In genomic region chr12:112812598-112813406, GRCh38 we compare ENCODE assay signal across 25 cellular contexts. TPM values are rescaled to one million over a fixed set of nuclear protein-coding genes. Genes with fewer than 3 reads are reported as not detected.
"Had no signal": no experiment of that assay in that cellular context is flagged by ENCODE, and none has a peak within 500 bp of the region (broad histone marks: within the 10 kb centered on the region; RNA-seq: fewer than 3 reads in every experiment).

No MANE protein-coding gene starts in this region.

- H3K4me3 ChIP-seq: gastroesophageal sphincter, tibial nerve, uterus had no signal

- H3K27ac ChIP-seq: gastroesophageal sphincter, tibial nerve, uterus had no signal

- DNase-seq: activated B cell treated with CpG ODN at 0.5 μM for 24 hours; activated CD4-positive, alpha-beta T cell treated with anti-CD3 and anti-CD28 coated beads, Interleukin-2, amount 10 ng/mL, durations not matched to agents 24 days and 14 days; activated CD8-positive, alpha-beta memory T cell treated with anti-CD3 and anti-CD28 coated beads, Interleukin-2, amount 50 U/mL, for 4 hours; activated CD8-positive, alpha-beta T cell treated with anti-CD3 and anti-CD28 coated beads, Interleukin-2, amount 10 ng/mL, durations not matched to agents 7 days and 5 days; activated effector memory CD4-positive, alpha-beta T cell treated with anti-CD3 and anti-CD28 coated beads, Interleukin-2, amount 50 U/mL, for 16 hours; activated T-cell treated with anti-CD3 and anti-CD28 coated beads, Interleukin-2, amount 50 U/mL, for 48 hours; amygdala; cerebellar nuclear complex; effector memory CD8-positive, alpha-beta T cell; mammary epithelial cell; natural killer cell; right cardiac atrium; small intestine; stimulated activated CD4-positive, alpha-beta T cell treated with anti-CD3 and anti-CD28 coated beads, Interleukin-4, amount 100 ng/mL, for 24 hours; stimulated activated naive CD4-positive, alpha-beta T cell treated with Interleukin-2 at 50 U/mL for 16 hours; substantia nigra; T-helper 17 cell; uterus had no signal

- H3K36me3 ChIP-seq: gastroesophageal sphincter, tibial nerve, uterus had no signal

- H3K4me1 Mint-ChIP-seq: activated B cell treated with CpG ODN at 0.5 μM for 24 hours; activated CD4-positive, alpha-beta T cell treated with anti-CD3 and anti-CD28 coated beads, Interleukin-2, amount 10 ng/mL, durations not matched to agents 24 days and 14 days; natural killer cell had no signal

- H3K9me3 Mint-ChIP-seq: activated B cell treated with CpG ODN at 0.5 μM for 24 hours; activated CD4-positive, alpha-beta T cell treated with anti-CD3 and anti-CD28 coated beads, Interleukin-2, amount 10 ng/mL, durations not matched to agents 24 days and 14 days; brain; dendritic cell treated with granulocyte-macrophage colony-stimulating factor and Interleukin-4, amounts not matched to agents 40 ng/mL and 50 ng/mL, for 4 days; effector memory CD8-positive, alpha-beta T cell; natural killer cell had no signal

- H3K27ac Mint-ChIP-seq: activated B cell treated with CpG ODN at 0.5 μM for 24 hours; activated CD4-positive, alpha-beta T cell treated with anti-CD3 and anti-CD28 coated beads, Interleukin-2, amount 10 ng/mL, durations not matched to agents 24 days and 14 days; activated CD8-positive, alpha-beta T cell treated with anti-CD3 and anti-CD28 coated beads, Interleukin-2, amount 10 ng/mL, durations not matched to agents 7 days and 5 days; activated naive CD8-positive, alpha-beta T cell; brain; dendritic cell treated with granulocyte-macrophage colony-stimulating factor and Interleukin-4, amounts not matched to agents 40 ng/mL and 50 ng/mL, for 4 days; natural killer cell; progenitor cell of endocrine pancreas; T-helper 17 cell had no signal

- ATAC-seq: activated CD8-positive, alpha-beta T cell treated with anti-CD3 and anti-CD28 coated beads, Interleukin-2, amount 10 ng/mL, durations not matched to agents 7 days and 5 days; effector memory CD8-positive, alpha-beta T cell; gastroesophageal sphincter; natural killer cell; right cardiac atrium; T-helper 17 cell had no signal

- H3K9me3 ChIP-seq: gastroesophageal sphincter, tibial nerve, uterus had no signal

- H3K36me3 Mint-ChIP-seq: activated naive CD8-positive, alpha-beta T cell; brain; natural killer cell had no signal

- H3K4me3 Mint-ChIP-seq: activated B cell treated with CpG ODN at 0.5 μM for 24 hours; activated CD4-positive, alpha-beta T cell treated with anti-CD3 and anti-CD28 coated beads, Interleukin-2, amount 10 ng/mL, durations not matched to agents 24 days and 14 days; activated CD8-positive, alpha-beta T cell treated with anti-CD3 and anti-CD28 coated beads, Interleukin-2, amount 10 ng/mL, durations not matched to agents 7 days and 5 days; activated naive CD8-positive, alpha-beta T cell; brain; dendritic cell treated with granulocyte-macrophage colony-stimulating factor and Interleukin-4, amounts not matched to agents 40 ng/mL and 50 ng/mL, for 4 days; effector memory CD8-positive, alpha-beta T cell; natural killer cell; T-helper 17 cell had no signal

- H3K4me1 ChIP-seq: gastroesophageal sphincter, tibial nerve, uterus had no signal

- H3K27me3 ChIP-seq: tibial nerve, uterus had no signal

RNA-seq across cellular contexts. Expression of gene RPH3A, which starts 21.3 kb away (rescaled TPM):
- total RNA-seq: activated B cell treated with CpG ODN at 0.5 μM for 24 hours; activated CD4-positive, alpha-beta T cell treated with anti-CD3 and anti-CD28 coated beads, Interleukin-2, amount 10 ng/mL, durations not matched to agents 24 days and 14 days; activated CD8-positive, alpha-beta T cell treated with anti-CD3 and anti-CD28 coated beads, Interleukin-2, amount 10 ng/mL, durations not matched to agents 7 days and 5 days; epithelial cell of proximal tubule; mammary epithelial cell; progenitor cell of endocrine pancreas; right cardiac atrium; tibial nerve had no signal
- polyA plus RNA-seq: mammary epithelial cell, right cardiac atrium had no signal
